28 cellular contexts compared by ENCODE assay signal in the genomic region with DNA sequence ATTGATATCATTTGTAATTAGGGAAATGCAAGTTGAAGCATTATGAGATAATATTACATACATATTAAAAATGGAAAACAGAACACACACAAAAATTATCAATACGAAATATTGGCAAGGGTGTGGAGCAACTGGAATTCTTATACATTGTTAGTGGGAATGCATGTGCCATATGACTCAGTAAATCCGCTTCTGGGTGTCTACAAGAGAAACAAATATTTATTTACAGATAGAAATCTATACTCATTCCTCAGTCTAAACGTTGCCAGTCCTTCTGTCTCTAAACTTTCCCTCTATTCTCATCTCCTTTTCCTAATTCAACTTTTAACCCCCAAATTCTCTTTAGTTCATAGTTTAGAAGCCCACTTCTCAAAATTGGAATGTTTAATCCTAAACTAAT.
"Had no signal": no experiment of that assay in that cellular context is flagged by ENCODE, and none has a peak within 500 bp of the region (broad histone marks: within the 10 kb centered on the region; RNA-seq: fewer than 3 reads in every experiment).

No MANE protein-coding gene starts in this region.

- H3K27me3 Mint-ChIP-seq: stimulated activated memory B cell treated with anti-CD40 and anti-IgM and Interleukin-4, amounts not matched to agents 10 μg/mL and 1 μg/mL and 100 μg/mL, for 72 hours; stimulated activated naive B cell treated with anti-CD40 and anti-IgM and Interleukin-4, amounts not matched to agents 10 μg/mL and 1 μg/mL and 100 μg/mL, for 72 hours; stimulated activated naive CD8-positive, alpha-beta T cell treated with anti-CD3 and anti-CD28 coated beads, Interleukin-15, amount 100 ng/mL, for 72 hours; stimulated activated naive CD8-positive, alpha-beta T cell treated with anti-CD3 and anti-CD28 coated beads, Interleukin-15, Interleukin-2, amounts not matched to agents 100 ng/mL and 50 ng/mL, for 24 hours; type B pancreatic cell had no signal

- H3K4me3 ChIP-seq: stomach, suprapubic skin, testis, thoracic aorta, thyroid gland, tibial artery, tibial nerve, transverse colon, upper lobe of left lung, upper lobe of right lung, uterus, vagina had no signal

- H3K27me3 ChIP-seq: stomach, suprapubic skin, testis, thyroid gland, tibial artery, tibial nerve, transverse colon, upper lobe of left lung, upper lobe of right lung, uterus, vagina had no signal

- H3K36me3 Mint-ChIP-seq: stimulated activated effector memory CD8-positive, alpha-beta T cell treated with anti-CD3 and anti-CD28 coated beads, Interleukin-12 subunit alpha, Interleukin-12 subunit beta, amount 100 ng/mL, for 72 hours; stimulated activated memory B cell treated with anti-CD40 and anti-IgM and Interleukin-4, amounts not matched to agents 10 μg/mL and 1 μg/mL and 100 μg/mL, for 72 hours; stimulated activated naive B cell treated with anti-CD40 and anti-IgM and Interleukin-4, amounts not matched to agents 10 μg/mL and 1 μg/mL and 100 μg/mL, for 72 hours; type B pancreatic cell had no signal

- H3K4me1 Mint-ChIP-seq: stimulated activated effector memory CD8-positive, alpha-beta T cell treated with anti-CD3 and anti-CD28 coated beads, Interleukin-12 subunit alpha, Interleukin-12 subunit beta, amount 100 ng/mL, for 72 hours; stimulated activated memory B cell treated with anti-CD40 and anti-IgM and Interleukin-4, amounts not matched to agents 10 μg/mL and 1 μg/mL and 100 μg/mL, for 72 hours; stimulated activated naive B cell treated with anti-CD40 and anti-IgM and Interleukin-4, amounts not matched to agents 10 μg/mL and 1 μg/mL and 100 μg/mL, for 72 hours; stimulated activated naive CD8-positive, alpha-beta T cell treated with anti-CD3 and anti-CD28 coated beads, Interleukin-15, amount 100 ng/mL, for 72 hours had no signal

- H3K4me1 ChIP-seq: stomach, suprapubic skin, testis, thyroid gland, tibial artery, tibial nerve, transverse colon, upper lobe of left lung, upper lobe of right lung, uterus, vagina had no signal

- H3K4me3 Mint-ChIP-seq: stimulated activated effector memory CD8-positive, alpha-beta T cell treated with anti-CD3 and anti-CD28 coated beads, Interleukin-12 subunit alpha, Interleukin-12 subunit beta, amount 100 ng/mL, for 72 hours; stimulated activated memory B cell treated with anti-CD40 and anti-IgM and Interleukin-4, amounts not matched to agents 10 μg/mL and 1 μg/mL and 100 μg/mL, for 72 hours; stimulated activated naive B cell treated with anti-CD40 and anti-IgM and Interleukin-4, amounts not matched to agents 10 μg/mL and 1 μg/mL and 100 μg/mL, for 72 hours; stimulated activated naive CD8-positive, alpha-beta T cell treated with anti-CD3 and anti-CD28 coated beads, Interleukin-15, amount 100 ng/mL, for 72 hours; stimulated activated naive CD8-positive, alpha-beta T cell treated with anti-CD3 and anti-CD28 coated beads, Interleukin-15, Interleukin-2, amounts not matched to agents 100 ng/mL and 50 ng/mL, for 24 hours; type B pancreatic cell had no signal

- H3K27ac Mint-ChIP-seq: stimulated activated effector memory CD8-positive, alpha-beta T cell treated with anti-CD3 and anti-CD28 coated beads, Interleukin-12 subunit alpha, Interleukin-12 subunit beta, amount 100 ng/mL, for 72 hours; stimulated activated memory B cell treated with anti-CD40 and anti-IgM and Interleukin-4, amounts not matched to agents 10 μg/mL and 1 μg/mL and 100 μg/mL, for 72 hours; stimulated activated naive B cell treated with anti-CD40 and anti-IgM and Interleukin-4, amounts not matched to agents 10 μg/mL and 1 μg/mL and 100 μg/mL, for 72 hours; stimulated activated naive CD8-positive, alpha-beta T cell treated with anti-CD3 and anti-CD28 coated beads, Interleukin-15, amount 100 ng/mL, for 72 hours; stimulated activated naive CD8-positive, alpha-beta T cell treated with anti-CD3 and anti-CD28 coated beads, Interleukin-15, Interleukin-2, amounts not matched to agents 100 ng/mL and 50 ng/mL, for 24 hours; type B pancreatic cell had no signal

- H3K9me3 ChIP-seq: stomach, suprapubic skin, testis, thoracic aorta, thyroid gland, tibial artery, tibial nerve, transverse colon, upper lobe of left lung, upper lobe of right lung, uterus, vagina had no signal

- H3K9me3 Mint-ChIP-seq: stimulated activated memory B cell treated with anti-CD40 and anti-IgM and Interleukin-4, amounts not matched to agents 10 μg/mL and 1 μg/mL and 100 μg/mL, for 72 hours; stimulated activated naive B cell treated with anti-CD40 and anti-IgM and Interleukin-4, amounts not matched to agents 10 μg/mL and 1 μg/mL and 100 μg/mL, for 72 hours; stimulated activated naive CD8-positive, alpha-beta T cell treated with anti-CD3 and anti-CD28 coated beads, Interleukin-15, amount 100 ng/mL, for 72 hours; type B pancreatic cell had no signal

- H3K36me3 ChIP-seq: stomach, suprapubic skin, thoracic aorta, thyroid gland, tibial artery, tibial nerve, transverse colon, upper lobe of left lung, upper lobe of right lung, uterus, vagina had no signal

- DNase-seq: stimulated activated CD4-positive, alpha-beta T cell treated with anti-CD3 and anti-CD28 coated beads, Interleukin-2, amount 100 ng/mL, for 48 hours; stimulated activated CD4-positive, alpha-beta T cell treated with anti-CD3 and anti-CD28 coated beads, Interleukin-4, amount 100 ng/mL, for 1 hour; stimulated activated CD4-positive, alpha-beta T cell treated with anti-CD3 and anti-CD28 coated beads, Interleukin-4, amount 100 ng/mL, for 24 hours; stimulated activated CD4-positive, alpha-beta T cell treated with anti-CD3 and anti-CD28 coated beads, Interleukin-4, amount 100 ng/mL, for 4 hours; stimulated activated CD8-positive, alpha-beta memory T cell treated with anti-CD3 and anti-CD28 coated beads, Interleukin-4, amount 100 ng/mL, for 48 hours; stimulated activated naive B cell treated with anti-CD40 and anti-IgM and Interleukin-4, amounts not matched to agents 10 μg/mL and 1 μg/mL and 100 μg/mL, for 72 hours; stimulated activated naive CD4-positive, alpha-beta T cell; stimulated activated naive CD4-positive, alpha-beta T cell treated with Interleukin-2 at 50 U/mL for 16 hours; stimulated activated naive CD8-positive, alpha-beta T cell treated with anti-CD3 and anti-CD28 coated beads, Interleukin-15, amount 100 ng/mL, for 72 hours; stimulated activated naive CD8-positive, alpha-beta T cell treated with anti-CD3 and anti-CD28 coated beads, Interleukin-15, Interleukin-2, amounts not matched to agents 100 U/mL and 50 U/mL, for 24 hours; stomach; substantia nigra; testis; thyroid gland; tibial artery; transverse colon; trophoblast cell; upper lobe of left lung; upper lobe of right lung; uterus had no signal

- H3K27ac ChIP-seq: stomach, suprapubic skin, testis, thoracic aorta, thyroid gland, tibial artery, tibial nerve, transverse colon, upper lobe of left lung, upper lobe of right lung, uterus, vagina had no signal

- ATAC-seq: stimulated activated effector memory CD8-positive, alpha-beta T cell treated with anti-CD3 and anti-CD28 coated beads, Interleukin-12 subunit alpha, Interleukin-12 subunit beta, amount 100 ng/mL, for 72 hours; stimulated activated memory B cell treated with anti-CD40 and anti-IgM and Interleukin-4, amounts not matched to agents 10 μg/mL and 1 μg/mL and 100 μg/mL, for 72 hours; stimulated activated naive B cell treated with anti-CD40 and anti-IgM and Interleukin-4, amounts not matched to agents 10 μg/mL and 1 μg/mL and 100 μg/mL, for 72 hours; stimulated activated naive CD8-positive, alpha-beta T cell treated with anti-CD3 and anti-CD28 coated beads, Interleukin-15, amount 100 ng/mL, for 72 hours; stimulated activated naive CD8-positive, alpha-beta T cell treated with anti-CD3 and anti-CD28 coated beads, Interleukin-15, Interleukin-2, amounts not matched to agents 100 U/mL and 50 U/mL, for 24 hours; upper lobe of right lung had no signal
